ENCODE assay signal across 29 cellular contexts in genomic region chr1:201645956-201646355, GRCh38.
DNase-seq lines count a peak whose midpoint lies in the region; ATAC-seq and TF ChIP-seq lines count a peak whose summit lies in the region.
"Had no signal": no experiment of that assay in that cellular context is flagged by ENCODE, and none has a peak within 500 bp of the region (broad histone marks: within the 10 kb centered on the region; RNA-seq: fewer than 3 reads in every experiment).

No MANE protein-coding gene starts in this region.

- no peak overlapping the region for H2AFZ ChIP-seq in osteoblast (ENCODE audit: low read length)

- H3K4me2 ChIP-seq in osteoblast (ENCODE audit: insufficient read depth, low read length) = no peak overlapping the region

- TF ChIP-seq POLR2A in ovary (IDR thresholded peaks at IDR 0.05) = no peak

- peaks cover 36% of the 10 kb centered on the region for H3K79me2 ChIP-seq in osteoblast (ENCODE audit: insufficient read depth, low read length)

- H3K4me3 Mint-ChIP-seq in HFFc6 = no peak overlapping the region
- H3K4me3 Mint-ChIP-seq: activated CD4-positive, alpha-beta memory T cell treated with anti-CD3 and anti-CD28 coated beads, Interleukin-2, amount 10 ng/mL, durations not matched to agents 7 days and 5 days; memory B cell; stimulated activated naive B cell treated with anti-CD40 and anti-IgM and Interleukin-4, amounts not matched to agents 10 μg/mL and 1 μg/mL and 100 μg/mL, for 72 hours had no signal

- peak overlapping the region; percentile 56 for H3K27ac Mint-ChIP-seq in HFFc6
- H3K27ac Mint-ChIP-seq: activated CD4-positive, alpha-beta memory T cell treated with anti-CD3 and anti-CD28 coated beads, Interleukin-2, amount 10 ng/mL, durations not matched to agents 7 days and 5 days; CD4-positive, alpha-beta memory T cell; memory B cell; stimulated activated naive B cell treated with anti-CD40 and anti-IgM and Interleukin-4, amounts not matched to agents 10 μg/mL and 1 μg/mL and 100 μg/mL, for 72 hours had no signal

- H3K36me3 ChIP-seq in osteoblast (ENCODE audit: insufficient read depth, low read length) = peaks cover 31% of the 10 kb centered on the region
- H3K36me3 ChIP-seq in ovary = no peaks in the 10 kb centered on the region
- H3K36me3 ChIP-seq: neutrophil, prostate gland, sigmoid colon had no signal

- H3K4me3 ChIP-seq in osteoblast (ENCODE audit: insufficient read depth, low read length) (no peak overlapping the region), ovary (no peak overlapping the region)
- H3K4me3 ChIP-seq: prostate gland, sigmoid colon, SJCRH30 had no signal

- H3K9me3 Mint-ChIP-seq in HFFc6 = no peaks in the 10 kb centered on the region
- H3K9me3 Mint-ChIP-seq: activated CD4-positive, alpha-beta memory T cell treated with anti-CD3 and anti-CD28 coated beads, Interleukin-2, amount 10 ng/mL, durations not matched to agents 7 days and 5 days had no signal

- H3K9me3 ChIP-seq in osteoblast (ENCODE audit: low read depth, low read length) = no peaks in the 10 kb centered on the region
- H3K9me3 ChIP-seq in ovary = no peaks in the 10 kb centered on the region
- H3K9me3 ChIP-seq: neutrophil, prostate gland, sigmoid colon, SJCRH30 had no signal

- WGBS in ovary, 3 donors = 74 to 82% (median 81%) methylated on average over 3 of the region's 3 CpGs

- ATAC-seq in GM19328 (IDR thresholded peaks at IDR 0.05; ENCODE audit: unreplicated experiment) = no peak
- ATAC-seq: left cardiac atrium; stimulated activated naive B cell treated with anti-CD40 and anti-IgM and Interleukin-4, amounts not matched to agents 10 μg/mL and 1 μg/mL and 100 μg/mL, for 72 hours had no signal

- no peak overlapping the region for H3K27ac ChIP-seq in osteoblast (ENCODE audit: low read depth, low read length)
- no peak overlapping the region for H3K27ac ChIP-seq in ovary
- H3K27ac ChIP-seq: neutrophil, prostate gland, sigmoid colon, SJCRH30 had no signal

- H3K36me3 Mint-ChIP-seq in HFFc6 (ENCODE audit: low read depth) = peaks cover 29% of the 10 kb centered on the region
- H3K36me3 Mint-ChIP-seq: stimulated activated naive B cell treated with anti-CD40 and anti-IgM and Interleukin-4, amounts not matched to agents 10 μg/mL and 1 μg/mL and 100 μg/mL, for 72 hours had no signal

- H3K27me3 ChIP-seq in osteoblast (ENCODE audit: insufficient read depth, low read length) (no peaks in the 10 kb centered on the region), ovary (no peaks in the 10 kb centered on the region)
- H3K27me3 ChIP-seq: sigmoid colon, SJCRH30 had no signal

- intact Hi-C loops in ovary (cut with DNase I) = no loop called here

- no peak for TF ChIP-seq CTCF in HFFc6 (IDR thresholded peaks at IDR 0.05)
- TF ChIP-seq CTCF in osteoblast (IDR thresholded peaks at IDR 0.05; ENCODE audit: extremely low read depth, low read depth, low read length) = no peak
- TF ChIP-seq CTCF in ovary (IDR thresholded peaks at IDR 0.05) = no peak

- H4K20me1 ChIP-seq in osteoblast (ENCODE audit: insufficient read depth, low read length) = peaks cover 38% of the 10 kb centered on the region

- H3K4me1 Mint-ChIP-seq in HFFc6 (ENCODE audit: low read depth) = peaks cover 50% of the 10 kb centered on the region
- H3K4me1 Mint-ChIP-seq: activated CD4-positive, alpha-beta memory T cell treated with anti-CD3 and anti-CD28 coated beads, Interleukin-2, amount 10 ng/mL, durations not matched to agents 7 days and 5 days had no signal

- H3K4me1 ChIP-seq in osteoblast (ENCODE audit: insufficient read depth, low read length) (peaks cover 33% of the 10 kb centered on the region), ovary (ENCODE audit: insufficient read depth) (peaks cover 13% of the 10 kb centered on the region)

- TF ChIP-seq EP300 in ovary (IDR thresholded peaks at IDR 0.05) = no peak

- H3K27me3 Mint-ChIP-seq in HFFc6 (ENCODE audit: insufficient read depth) = peaks cover 4% of the 10 kb centered on the region

- DNase-seq in EH (ENCODE audit: low read depth) (peak; percentile 68), HFFc6 (no peak), dermis blood vessel endothelial cell (peak; percentile 30), osteoblast (ENCODE audit: insufficient read length, low spot score, missing footprints) (peak; percentile 86), NCI-H446 (lab: John Stamatoyannopoulos, UW) (no peak), ovary (no peak)
- DNase-seq: activated CD4-positive, alpha-beta memory T cell treated with anti-CD3 and anti-CD28 coated beads, Interleukin-2, amount 10 ng/mL, durations not matched to agents 7 days and 5 days; activated CD4-positive, alpha-beta T cell treated with anti-CD3 and anti-CD28 coated beads for 1 hour; activated CD8-positive, alpha-beta memory T cell treated with anti-CD3 and anti-CD28 coated beads, Interleukin-2, amount 50 U/mL, for 48 hours; activated naive CD4-positive, alpha-beta T cell treated with anti-CD3 and anti-CD28 coated beads, Interleukin-2, amount 50 U/mL, for 16 hours; amniotic stem cell; CD4-positive, alpha-beta memory T cell; effector CD8-positive, alpha-beta T cell; erythroblast; hippocampal formation; Karpas-422; left cardiac atrium; NCI-H1092; NCI-H187 treated with DMSO at 0.1 percent for 48 hours; NCI-H69; sigmoid colon; SJCRH30; stimulated activated CD4-positive, alpha-beta T cell treated with anti-CD3 and anti-CD28 coated beads, Interleukin-15, amount 100 ng/mL, for 24 hours; stimulated activated naive B cell treated with anti-CD40 and anti-IgM and Interleukin-4, amounts not matched to agents 10 μg/mL and 1 μg/mL and 100 μg/mL, for 72 hours; T-helper 1 cell had no signal

Comparison
In these comparisons a context has a peak if more than half of its experiments do, and no peak if none do; other contexts are left out.
1. DNase-seq: peak in EH (single experiment), dermis blood vessel endothelial cell (single experiment) and osteoblast (single experiment); none in HFFc6 (single experiment), NCI-H446 (0 of 2) and ovary (0 of 5).